In the genomic region with DNA sequence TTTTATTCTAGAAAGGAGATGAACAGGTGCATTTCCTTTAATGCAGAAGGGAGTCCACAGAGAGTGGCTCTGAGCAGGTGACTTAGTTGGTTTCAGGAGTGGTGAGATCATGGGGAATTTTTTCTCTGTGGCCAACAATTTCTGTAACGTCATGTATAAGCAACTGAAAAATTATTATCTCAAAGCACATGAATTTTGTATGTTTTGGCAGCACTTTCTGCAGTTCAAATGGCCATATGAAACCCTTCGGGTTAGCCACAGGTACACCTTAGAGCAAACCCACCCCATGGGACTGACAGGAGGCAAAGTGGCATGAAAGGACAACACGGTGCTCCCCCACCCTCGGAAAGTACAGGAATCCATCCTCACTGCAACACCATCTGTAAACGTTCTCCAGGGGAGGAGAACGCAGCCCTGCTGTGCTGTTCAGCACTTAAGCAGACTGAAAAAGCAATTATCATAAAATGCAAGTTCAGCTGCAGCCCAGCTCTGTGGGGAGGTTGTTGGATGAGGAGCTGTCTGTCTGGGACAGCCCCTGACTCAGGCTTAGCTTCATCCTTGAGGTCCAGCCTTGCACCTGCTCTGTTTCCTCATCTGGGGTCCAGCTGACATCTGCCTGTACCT, we compare ENCODE assay signal across 10 cellular contexts. TPM values are rescaled to one million over a fixed set of nuclear protein-coding genes. Genes with fewer than 3 reads are reported as not detected.
DNase-seq lines count a peak whose midpoint lies in the region; ATAC-seq and FAIRE-seq lines count a peak whose summit lies in the region.
"Had no signal": no experiment of that assay in that cellular context is flagged by ENCODE, and none has a peak within 500 bp of the region (broad histone marks: within the 10 kb centered on the region; RNA-seq: fewer than 3 reads in every experiment).

No MANE protein-coding gene starts in this region.

- DNase-seq in GM18507 (ENCODE audit: extremely low spot score, insufficient read length, low read depth) (no peak), NCI-H69 (lab: John Stamatoyannopoulos, UW) (peak; percentile 78), SKM-1 (lab: John Stamatoyannopoulos, UW; ENCODE audit: unreplicated experiment) (no peak), SIG-M5 (lab: John Stamatoyannopoulos, UW) (no peak), activated gamma-delta T cell treated with Interleukin-2 at 50 U/mL for 16 hours (no peak)

- peak; percentile 97 for FAIRE-seq in GM18507 (lab: Jason Lieb, UNC)
- FAIRE-seq: K562 had no signal

- ATAC-seq in GM19455 (IDR thresholded peaks at IDR 0.05; ENCODE audit: unreplicated experiment) = peak; percentile 68
- ATAC-seq in HG03025 (IDR thresholded peaks at IDR 0.05; ENCODE audit: low FRiP score, unreplicated experiment) = peak; percentile 51
- ATAC-seq in esophagus mucosa = no peak
- ATAC-seq: K562 had no signal

RNA-seq across cellular contexts. Expression of gene CLDN14, which starts 55.8 kb away (rescaled TPM):
- not detected for total RNA-seq in esophagus mucosa
- total RNA-seq: breast epithelium, K562 had no signal
